In the genomic region with DNA sequence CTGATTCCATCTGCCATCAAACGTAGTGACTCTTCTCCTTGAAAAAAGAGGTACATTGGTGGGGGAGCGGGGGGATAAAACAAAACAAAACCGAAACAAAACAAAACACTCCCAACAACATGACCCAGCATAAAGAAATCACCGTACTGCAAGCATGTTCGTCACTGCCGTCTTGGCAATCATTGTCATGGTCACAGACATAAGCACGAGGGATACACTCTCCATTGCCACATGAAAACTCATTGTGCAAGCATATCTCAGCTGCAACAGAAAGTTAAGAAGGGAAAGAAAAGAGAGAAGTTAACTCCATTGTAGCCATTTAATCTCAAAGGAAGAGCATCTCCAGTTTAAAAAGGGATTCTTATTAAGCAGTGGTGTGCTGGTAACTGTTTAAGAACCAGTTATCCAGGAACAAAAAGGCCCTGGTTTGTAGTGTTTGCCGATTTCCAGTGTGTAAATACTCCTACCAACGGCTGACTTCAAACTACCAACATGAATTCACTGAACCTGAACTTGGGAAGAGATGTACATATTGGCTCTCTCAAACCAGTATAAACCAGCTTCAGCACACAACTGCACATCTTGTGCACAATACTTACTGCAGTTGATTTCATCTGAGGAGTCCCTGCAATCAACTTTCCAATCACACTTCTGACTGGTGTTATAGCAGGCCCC, we compare ENCODE assay signal across 26 cellular contexts.
DNase-seq lines count a peak whose midpoint lies in the region; ATAC-seq and TF ChIP-seq lines count a peak whose summit lies in the region.
"Had no signal": no experiment of that assay in that cellular context is flagged by ENCODE, and none has a peak within 500 bp of the region (broad histone marks: within the 10 kb centered on the region; RNA-seq: fewer than 3 reads in every experiment).

No MANE protein-coding gene starts in this region.

- no peaks in the 10 kb centered on the region for H3K9me3 ChIP-seq in left lung
- H3K9me3 ChIP-seq: ascending aorta had no signal

- no peaks in the 10 kb centered on the region for H3K36me3 ChIP-seq in left lung
- H3K36me3 ChIP-seq: ascending aorta had no signal

- no peaks in the 10 kb centered on the region for H3K27me3 ChIP-seq in left lung
- H3K27me3 ChIP-seq: ascending aorta had no signal

- H3K4me1 ChIP-seq in left lung: peaks cover 0 to 4% of the 10 kb centered on the region in 2 donors
- H3K4me1 ChIP-seq: ascending aorta had no signal

- no peak overlapping the region for H3K4me3 Mint-ChIP-seq in T-helper 2 cell treated with Interferon-gamma antibody and Interleukin-4, amounts not matched to agents 5 μg/mL and 100 μg/mL, for 36 hours
- no peak overlapping the region for H3K4me3 Mint-ChIP-seq in activated CD4-positive, alpha-beta T cell treated with anti-CD3 and anti-CD28 coated beads for 36 hours
- H3K4me3 Mint-ChIP-seq: activated CD4-positive, alpha-beta T cell treated with anti-CD3 and anti-CD28 coated beads, Interleukin-2, amount 10 ng/mL, durations not matched to agents 24 days and 14 days; nephron; stimulated activated memory B cell treated with anti-CD40 and anti-IgM and Interleukin-4, amounts not matched to agents 10 μg/mL and 1 μg/mL and 100 μg/mL, for 72 hours had no signal

- ATAC-seq in left lung: peak; percentile 78
- no peak for ATAC-seq in activated CD4-positive, alpha-beta T cell treated with anti-CD3 and anti-CD28 coated beads for 36 hours
- ATAC-seq: Panc1; stimulated activated memory B cell treated with anti-CD40 and anti-IgM and Interleukin-4, amounts not matched to agents 10 μg/mL and 1 μg/mL and 100 μg/mL, for 72 hours had no signal

- peak; percentile 99 for DNase-seq in DMS53 treated with DMSO at 0.1 percent for 48 hours (lab: John Stamatoyannopoulos, UW; ENCODE audit: unreplicated experiment)
- peak; percentile 25 for DNase-seq in NCI-H1092 (lab: John Stamatoyannopoulos, UW)
- DNase-seq in NCI-H69 (lab: John Stamatoyannopoulos, UW): peak; percentile 88
- DNase-seq in left lung: no peak
- DNase-seq in T-helper 2 cell treated with Interferon-gamma antibody and Interleukin-4, amounts not matched to agents 5 μg/mL and 100 μg/mL, for 36 hours (ENCODE audit: low spot score): no peak
- no peak for DNase-seq in activated CD4-positive, alpha-beta T cell treated with anti-CD3 and anti-CD28 coated beads for 36 hours
- DNase-seq in CD1c-positive myeloid dendritic cell (ENCODE audit: extremely low spot score): no peak
- DNase-seq in stimulated activated naive CD4-positive, alpha-beta T cell treated with Interleukin-2 at 50 U/mL for 16 hours (lab: John Stamatoyannopoulos, UW): no peak
- DNase-seq: activated CD4-positive, alpha-beta T cell treated with anti-CD3 and anti-CD28 coated beads, Interleukin-2, amount 10 ng/mL, durations not matched to agents 24 days and 14 days; activated CD8-positive, alpha-beta memory T cell treated with anti-CD3 and anti-CD28 coated beads for 24 hours; activated T-cell treated with anti-CD3 and anti-CD28 coated beads, Interleukin-2, amount 50 U/mL, for 1 hour; DND-41; GF-D8; mammary epithelial cell; NCI-H1105 treated with DMSO at 0.1 percent for 48 hours; NCI-H226; Right ventricle myocardium superior; stimulated activated CD4-positive, alpha-beta T cell treated with anti-CD3 and anti-CD28 coated beads, Interleukin-15, amount 100 ng/mL, for 24 hours; substantia nigra; SW 1271; T-helper 9 cell; trophoblast cell had no signal

- TF ChIP-seq CTCF in left lung (IDR thresholded peaks at IDR 0.05): no peak

- POLR2A ChIA-PET in activated CD4-positive, alpha-beta T cell treated with anti-CD3 and anti-CD28 coated beads for 36 hours (lab: Charles Lee): no interaction called here

- H3K27ac Mint-ChIP-seq in T-helper 2 cell treated with Interferon-gamma antibody and Interleukin-4, amounts not matched to agents 5 μg/mL and 100 μg/mL, for 36 hours: no peak overlapping the region
- no peak overlapping the region for H3K27ac Mint-ChIP-seq in activated CD4-positive, alpha-beta T cell treated with anti-CD3 and anti-CD28 coated beads for 36 hours
- H3K27ac Mint-ChIP-seq: activated CD4-positive, alpha-beta T cell treated with anti-CD3 and anti-CD28 coated beads, Interleukin-2, amount 10 ng/mL, durations not matched to agents 24 days and 14 days; nephron; stimulated activated memory B cell treated with anti-CD40 and anti-IgM and Interleukin-4, amounts not matched to agents 10 μg/mL and 1 μg/mL and 100 μg/mL, for 72 hours had no signal

- intact Hi-C loops in left lung (cut with DNase I): no loop called here
- intact Hi-C loops in activated CD4-positive, alpha-beta T cell treated with anti-CD3 and anti-CD28 coated beads for 36 hours (cut with DNase I, micrococcal nuclease): no loop called here

- CTCF ChIA-PET in activated CD4-positive, alpha-beta T cell treated with anti-CD3 and anti-CD28 coated beads for 36 hours (lab: Charles Lee): no interaction called here

- no peak overlapping the region for H3K27ac ChIP-seq in left lung
- H3K27ac ChIP-seq: ascending aorta had no signal

- H3K36me3 Mint-ChIP-seq in T-helper 2 cell treated with Interferon-gamma antibody and Interleukin-4, amounts not matched to agents 5 μg/mL and 100 μg/mL, for 36 hours (ENCODE audit: low read depth): no peaks in the 10 kb centered on the region
- no peaks in the 10 kb centered on the region for H3K36me3 Mint-ChIP-seq in activated CD4-positive, alpha-beta T cell treated with anti-CD3 and anti-CD28 coated beads for 36 hours (ENCODE audit: low read depth)
- H3K36me3 Mint-ChIP-seq: stimulated activated memory B cell treated with anti-CD40 and anti-IgM and Interleukin-4, amounts not matched to agents 10 μg/mL and 1 μg/mL and 100 μg/mL, for 72 hours had no signal

- H3K9me3 Mint-ChIP-seq in T-helper 2 cell treated with Interferon-gamma antibody and Interleukin-4, amounts not matched to agents 5 μg/mL and 100 μg/mL, for 36 hours: no peaks in the 10 kb centered on the region
- H3K9me3 Mint-ChIP-seq in activated CD4-positive, alpha-beta T cell treated with anti-CD3 and anti-CD28 coated beads for 36 hours (ENCODE audit: low read depth): no peaks in the 10 kb centered on the region
- H3K9me3 Mint-ChIP-seq: activated CD4-positive, alpha-beta T cell treated with anti-CD3 and anti-CD28 coated beads, Interleukin-2, amount 10 ng/mL, durations not matched to agents 24 days and 14 days; nephron; stimulated activated memory B cell treated with anti-CD40 and anti-IgM and Interleukin-4, amounts not matched to agents 10 μg/mL and 1 μg/mL and 100 μg/mL, for 72 hours had no signal

- H3K4me3 ChIP-seq in left lung: no peak overlapping the region
- H3K4me3 ChIP-seq: ascending aorta had no signal

- no peaks in the 10 kb centered on the region for H3K4me1 Mint-ChIP-seq in T-helper 2 cell treated with Interferon-gamma antibody and Interleukin-4, amounts not matched to agents 5 μg/mL and 100 μg/mL, for 36 hours (ENCODE audit: low read depth)
- H3K4me1 Mint-ChIP-seq in activated CD4-positive, alpha-beta T cell treated with anti-CD3 and anti-CD28 coated beads for 36 hours: no peaks in the 10 kb centered on the region
- H3K4me1 Mint-ChIP-seq: activated CD4-positive, alpha-beta T cell treated with anti-CD3 and anti-CD28 coated beads, Interleukin-2, amount 10 ng/mL, durations not matched to agents 24 days and 14 days; nephron; stimulated activated memory B cell treated with anti-CD40 and anti-IgM and Interleukin-4, amounts not matched to agents 10 μg/mL and 1 μg/mL and 100 μg/mL, for 72 hours had no signal

- H3K27me3 Mint-ChIP-seq in T-helper 2 cell treated with Interferon-gamma antibody and Interleukin-4, amounts not matched to agents 5 μg/mL and 100 μg/mL, for 36 hours (ENCODE audit: low read depth): peaks cover 9% of the 10 kb centered on the region
- H3K27me3 Mint-ChIP-seq in activated CD4-positive, alpha-beta T cell treated with anti-CD3 and anti-CD28 coated beads for 36 hours: peaks cover 10% of the 10 kb centered on the region
- H3K27me3 Mint-ChIP-seq: stimulated activated memory B cell treated with anti-CD40 and anti-IgM and Interleukin-4, amounts not matched to agents 10 μg/mL and 1 μg/mL and 100 μg/mL, for 72 hours had no signal

Comparison
In these comparisons a context has a peak if more than half of its experiments do, and no peak if none do; other contexts are left out.
1. DNase-seq: peak in DMS53 treated with DMSO at 0.1 percent for 48 hours (single experiment), NCI-H1092 (single experiment) and NCI-H69 (single experiment); none in left lung (0 of 2), T-helper 2 cell treated with Interferon-gamma antibody and Interleukin-4, amounts not matched to agents 5 μg/mL and 100 μg/mL, for 36 hours (single experiment), activated CD4-positive, alpha-beta T cell treated with anti-CD3 and anti-CD28 coated beads for 36 hours (single experiment), CD1c-positive myeloid dendritic cell (single experiment) and stimulated activated naive CD4-positive, alpha-beta T cell treated with Interleukin-2 at 50 U/mL for 16 hours (single experiment).